Comparison of ENCODE assay signal across 9 cellular contexts in the genomic region with DNA sequence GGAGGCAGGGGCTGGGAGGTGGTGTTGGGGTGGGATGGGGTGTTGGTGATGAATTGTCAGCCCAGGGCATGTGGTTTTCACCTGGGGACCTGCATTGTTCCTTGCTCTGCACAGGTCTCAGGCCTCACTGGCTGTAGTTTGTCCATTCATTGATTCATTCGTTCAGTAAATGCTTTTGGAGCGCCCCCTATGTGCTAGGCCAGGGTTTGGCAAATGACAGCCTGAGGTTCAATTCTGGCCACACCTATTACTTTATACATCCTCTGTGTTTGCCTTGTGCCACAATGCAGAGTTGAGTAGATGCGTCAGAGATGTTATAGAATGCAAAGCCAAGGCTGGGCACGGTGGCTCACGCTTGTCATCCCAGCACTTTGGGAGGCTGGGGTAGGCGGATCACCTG. TPM values are rescaled to one million over a fixed set of nuclear protein-coding genes. Genes with fewer than 3 reads are reported as not detected.
DNase-seq lines count a peak whose midpoint lies in the region; ATAC-seq and TF ChIP-seq lines count a peak whose summit lies in the region.
"Had no signal": no experiment of that assay in that cellular context is flagged by ENCODE, and none has a peak within 500 bp of the region (broad histone marks: within the 10 kb centered on the region; RNA-seq: fewer than 3 reads in every experiment).

No MANE protein-coding gene starts in this region.

- H3K9me3 Mint-ChIP-seq in activated CD8-positive, alpha-beta memory T cell treated with anti-CD3 and anti-CD28 coated beads, Interleukin-2, amount 10 ng/mL, durations not matched to agents 7 days and 5 days (ENCODE audit: low read depth): no peaks in the 10 kb centered on the region

- no peak overlapping the region for H3K27ac Mint-ChIP-seq in activated CD8-positive, alpha-beta memory T cell treated with anti-CD3 and anti-CD28 coated beads, Interleukin-2, amount 10 ng/mL, durations not matched to agents 7 days and 5 days

- H3K36me3 Mint-ChIP-seq in activated CD8-positive, alpha-beta memory T cell treated with anti-CD3 and anti-CD28 coated beads, Interleukin-2, amount 10 ng/mL, durations not matched to agents 7 days and 5 days: no peaks in the 10 kb centered on the region

- no peaks in the 10 kb centered on the region for H3K27me3 Mint-ChIP-seq in activated CD8-positive, alpha-beta memory T cell treated with anti-CD3 and anti-CD28 coated beads, Interleukin-2, amount 10 ng/mL, durations not matched to agents 7 days and 5 days

- DNase-seq in activated CD8-positive, alpha-beta memory T cell treated with anti-CD3 and anti-CD28 coated beads, Interleukin-2, amount 10 ng/mL, durations not matched to agents 7 days and 5 days: peak; percentile 46
- no peak for DNase-seq in activated CD8-positive, alpha-beta memory T cell treated with anti-CD3 and anti-CD28 coated beads for 24 hours
- DNase-seq in NCI-H146 (lab: John Stamatoyannopoulos, UW) (peak; percentile 24), cardiac fibroblast (ENCODE audit: low read depth in 2 of 2) (peak; percentile 12 to 35), foreskin melanocyte (no peak)
- peak; percentile 24 to 25 for DNase-seq in stimulated activated CD4-positive, alpha-beta T cell treated with anti-CD3 and anti-CD28 coated beads, Interleukin-4, amount 100 ng/mL, for 48 hours (ENCODE audit: low read depth in 2 of 2)
- DNase-seq: effector memory CD4-positive, alpha-beta T cell had no signal

- no peak overlapping the region for H3K4me3 Mint-ChIP-seq in activated CD8-positive, alpha-beta memory T cell treated with anti-CD3 and anti-CD28 coated beads, Interleukin-2, amount 10 ng/mL, durations not matched to agents 7 days and 5 days

- TF ChIP-seq CTCF in cardiac fibroblast (IDR thresholded peaks at IDR 0.05; ENCODE audit: low read depth, low read length): peak; percentile 44

- no peak for ATAC-seq in activated CD8-positive, alpha-beta memory T cell treated with anti-CD3 and anti-CD28 coated beads, Interleukin-2, amount 10 ng/mL, durations not matched to agents 7 days and 5 days
- ATAC-seq in GM19452 (IDR thresholded peaks at IDR 0.05; ENCODE audit: unreplicated experiment): no peak
- ATAC-seq in HG03354 (IDR thresholded peaks at IDR 0.05; ENCODE audit: poor library complexity, severe bottlenecking, unreplicated experiment): no peak

- H3K4me1 Mint-ChIP-seq in activated CD8-positive, alpha-beta memory T cell treated with anti-CD3 and anti-CD28 coated beads, Interleukin-2, amount 10 ng/mL, durations not matched to agents 7 days and 5 days: peaks cover 9% of the 10 kb centered on the region

- CTCF ChIA-PET in activated CD8-positive, alpha-beta memory T cell treated with anti-CD3 and anti-CD28 coated beads, Interleukin-2, amount 10 ng/mL, durations not matched to agents 7 days and 5 days (lab: Charles Lee): interaction anchor here (0.7 kb wide), 1 partner anchor 59 kb away, joined by 3 read pairs; no protein-coding TSS in a partner anchor

- H3K4me3 ChIP-seq in cardiac fibroblast (replicated peaks in 1 of 2; ENCODE audit: low read depth in 2 of 2, low read length in 2 of 2): no peak overlapping the region

RNA-seq across cellular contexts. Expression of a gene that starts 4.7 kb away (rescaled TPM):
- 1 to 10 TPM; 2.5 to 3.5 TPM for total RNA-seq in activated CD8-positive, alpha-beta memory T cell treated with anti-CD3 and anti-CD28 coated beads, Interleukin-2, amount 10 ng/mL, durations not matched to agents 7 days and 5 days

RNA-seq across cellular contexts. Expression of a gene that starts 43.6 kb away (rescaled TPM):
- total RNA-seq in activated CD8-positive, alpha-beta memory T cell treated with anti-CD3 and anti-CD28 coated beads, Interleukin-2, amount 10 ng/mL, durations not matched to agents 7 days and 5 days: 100 to 1,000 TPM; 103 to 112 TPM

Comparison
In these comparisons a context has a peak if more than half of its experiments do, and no peak if none do; other contexts are left out.
1. DNase-seq: peak in activated CD8-positive, alpha-beta memory T cell treated with anti-CD3 and anti-CD28 coated beads, Interleukin-2, amount 10 ng/mL, durations not matched to agents 7 days and 5 days (single experiment), NCI-H146 (single experiment), cardiac fibroblast (2 of 2) and stimulated activated CD4-positive, alpha-beta T cell treated with anti-CD3 and anti-CD28 coated beads, Interleukin-4, amount 100 ng/mL, for 48 hours (2 of 2); none in activated CD8-positive, alpha-beta memory T cell treated with anti-CD3 and anti-CD28 coated beads for 24 hours (single experiment) and foreskin melanocyte (single experiment).